Comparison of ENCODE assay signal across 15 cellular contexts in genomic region chr13:27472441-27472840, GRCh38.
"Had no signal": no experiment of that assay in that cellular context is flagged by ENCODE, and none has a peak within 500 bp of the region (broad histone marks: within the 10 kb centered on the region; RNA-seq: fewer than 3 reads in every experiment).

No MANE protein-coding gene starts in this region.

- H3K36me3 Mint-ChIP-seq: naive thymus-derived CD8-positive, alpha-beta T cell had no signal

- H2AFZ ChIP-seq: hepatocyte had no signal

- H3K4me3 ChIP-seq: esophagus squamous epithelium, hepatocyte, mucosa of descending colon had no signal

- H3K79me2 ChIP-seq: hepatocyte had no signal

- H3K27me3 ChIP-seq: esophagus squamous epithelium, hepatocyte, neutrophil had no signal

- FAIRE-seq: colon, small intestine had no signal

- DNase-seq: esophagus squamous epithelium; foreskin fibroblast; head of caudate nucleus; mucosa of descending colon; naive thymus-derived CD8-positive, alpha-beta T cell; posterior cingulate gyrus; small intestine; stimulated activated CD4-positive, alpha-beta T cell treated with anti-CD3 and anti-CD28 coated beads, Interleukin-12 subunit alpha, Interleukin-12 subunit beta, amount 100 ng/mL, for 4 hours; stimulated activated naive CD4-positive, alpha-beta T cell treated with Interleukin-2 at 50 U/mL for 16 hours; trophoblast cell had no signal

- H3K27me3 Mint-ChIP-seq: dendritic cell treated with granulocyte-macrophage colony-stimulating factor and Interleukin-4, amounts not matched to agents 40 ng/mL and 50 ng/mL, for 4 days had no signal

- H3K27ac Mint-ChIP-seq: dendritic cell treated with granulocyte-macrophage colony-stimulating factor and Interleukin-4, amounts not matched to agents 40 ng/mL and 50 ng/mL, for 4 days had no signal

- H3K9me3 ChIP-seq: esophagus squamous epithelium, mucosa of descending colon, neutrophil had no signal

- H3K9me3 Mint-ChIP-seq: dendritic cell treated with granulocyte-macrophage colony-stimulating factor and Interleukin-4, amounts not matched to agents 40 ng/mL and 50 ng/mL, for 4 days; effector memory CD8-positive, alpha-beta T cell; naive thymus-derived CD8-positive, alpha-beta T cell had no signal

- H3K36me3 ChIP-seq: esophagus squamous epithelium, neutrophil had no signal

- H3K4me3 Mint-ChIP-seq: dendritic cell treated with granulocyte-macrophage colony-stimulating factor and Interleukin-4, amounts not matched to agents 40 ng/mL and 50 ng/mL, for 4 days; effector memory CD8-positive, alpha-beta T cell; naive thymus-derived CD8-positive, alpha-beta T cell had no signal

- ATAC-seq: mucosa of descending colon had no signal

- H3K27ac ChIP-seq: esophagus squamous epithelium, hepatocyte, neutrophil had no signal

- H3K4me2 ChIP-seq: hepatocyte had no signal
